ENCODE assay signal across 12 cellular contexts in the genomic region with DNA sequence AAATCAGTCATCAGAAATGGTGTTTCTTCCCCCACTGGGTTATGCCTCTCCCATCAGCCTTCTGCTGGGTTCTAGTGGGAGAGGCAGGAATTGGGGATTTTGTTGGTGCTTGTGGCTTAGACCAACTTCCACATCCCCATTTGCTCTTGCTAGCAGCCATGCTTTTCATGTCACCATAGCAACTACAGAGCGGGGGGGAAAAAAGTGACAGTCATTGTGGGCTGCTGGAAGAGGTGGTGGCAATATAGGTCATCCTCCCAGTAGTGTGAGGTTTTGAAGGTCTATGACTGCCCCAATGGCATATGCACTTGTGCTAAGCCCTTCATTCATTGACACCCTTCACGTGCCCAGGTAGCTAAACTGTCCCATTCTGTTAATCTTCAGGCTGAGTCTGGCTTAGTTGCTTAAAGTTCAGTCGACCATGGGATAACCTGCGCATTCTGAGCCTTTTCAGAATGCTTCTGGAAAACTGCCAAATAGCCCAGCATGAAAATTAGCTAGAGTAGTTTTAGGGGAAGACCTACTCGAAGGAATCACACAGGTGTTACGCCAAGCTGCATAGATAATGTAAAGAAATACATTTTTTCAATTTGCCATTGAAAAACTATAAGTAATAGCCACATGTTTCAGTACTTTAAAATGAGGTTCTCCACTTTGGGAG. TPM values are rescaled to one million over a fixed set of nuclear protein-coding genes. Genes with fewer than 3 reads are reported as not detected.
DNase-seq lines count a peak whose midpoint lies in the region; ATAC-seq, FAIRE-seq and TF ChIP-seq lines count a peak whose summit lies in the region.
"Had no signal": no experiment of that assay in that cellular context is flagged by ENCODE, and none has a peak within 500 bp of the region (broad histone marks: within the 10 kb centered on the region; RNA-seq: fewer than 3 reads in every experiment).

No MANE protein-coding gene starts in this region.

- ATAC-seq in activated CD8-positive, alpha-beta T cell treated with anti-CD3 and anti-CD28 coated beads, Interleukin-2, amount 10 ng/mL, durations not matched to agents 7 days and 5 days = peak; percentile 47
- no peak for ATAC-seq in GM21717 (IDR thresholded peaks at IDR 0.05; ENCODE audit: unreplicated experiment)
- ATAC-seq: esophagus mucosa had no signal

- POLR2A ChIA-PET in activated CD4-positive, alpha-beta memory T cell treated with anti-CD3 and anti-CD28 coated beads for 36 hours (lab: Charles Lee) = no interaction called here
- POLR2A ChIA-PET in activated CD4-positive, alpha-beta memory T cell treated with anti-CD3 and anti-CD28 coated beads, Interleukin-2, amount 10 ng/mL, durations not matched to agents 7 days and 5 days (lab: Charles Lee) = no interaction called here
- POLR2A ChIA-PET in activated CD8-positive, alpha-beta T cell treated with anti-CD3 and anti-CD28 coated beads, Interleukin-2, amount 10 ng/mL, durations not matched to agents 7 days and 5 days (lab: Charles Lee) = no interaction called here

- peak; percentile 28 for DNase-seq in activated CD4-positive, alpha-beta memory T cell treated with anti-CD3 and anti-CD28 coated beads for 36 hours
- no peak for DNase-seq in activated CD4-positive, alpha-beta memory T cell treated with anti-CD3 and anti-CD28 coated beads, Interleukin-2, amount 10 ng/mL, durations not matched to agents 7 days and 5 days
- DNase-seq in KBM-7 (peak; percentile 82), thyroid gland (peak; percentile 20 to 29), GM12892 (ENCODE audit: insufficient read length) (no peak), NCI-H1930 (lab: John Stamatoyannopoulos, UW) (no peak)
- no peak for DNase-seq in activated CD8-positive, alpha-beta T cell treated with anti-CD3 and anti-CD28 coated beads, Interleukin-2, amount 10 ng/mL, durations not matched to agents 7 days and 5 days

- no peaks in the 10 kb centered on the region for H3K27me3 Mint-ChIP-seq in activated CD4-positive, alpha-beta memory T cell treated with anti-CD3 and anti-CD28 coated beads for 36 hours
- H3K27me3 Mint-ChIP-seq in activated CD4-positive, alpha-beta memory T cell treated with anti-CD3 and anti-CD28 coated beads, Interleukin-2, amount 10 ng/mL, durations not matched to agents 7 days and 5 days = no peaks in the 10 kb centered on the region
- no peaks in the 10 kb centered on the region for H3K27me3 Mint-ChIP-seq in activated CD8-positive, alpha-beta T cell treated with anti-CD3 and anti-CD28 coated beads, Interleukin-2, amount 10 ng/mL, durations not matched to agents 7 days and 5 days (ENCODE audit: low read depth)

- TF ChIP-seq CTCF in thyroid gland (IDR thresholded peaks at IDR 0.05) = no peak

- no peaks in the 10 kb centered on the region for H3K36me3 Mint-ChIP-seq in activated CD4-positive, alpha-beta memory T cell treated with anti-CD3 and anti-CD28 coated beads for 36 hours
- H3K36me3 Mint-ChIP-seq in activated CD4-positive, alpha-beta memory T cell treated with anti-CD3 and anti-CD28 coated beads, Interleukin-2, amount 10 ng/mL, durations not matched to agents 7 days and 5 days (ENCODE audit: low read depth) = no peaks in the 10 kb centered on the region
- H3K36me3 Mint-ChIP-seq in activated CD8-positive, alpha-beta T cell treated with anti-CD3 and anti-CD28 coated beads, Interleukin-2, amount 10 ng/mL, durations not matched to agents 7 days and 5 days (ENCODE audit: low read depth) = no peaks in the 10 kb centered on the region

- H3K27ac ChIP-seq in thyroid gland = no peak overlapping the region

- no peak overlapping the region for H3K4me3 ChIP-seq in thyroid gland (replicated peaks in 1 of 3)

- FAIRE-seq in GM12892 (lab: Jason Lieb, UNC) = no peak
- FAIRE-seq: GM18507, TTC549, urothelium cell line had no signal

- CTCF ChIA-PET in activated CD4-positive, alpha-beta memory T cell treated with anti-CD3 and anti-CD28 coated beads for 36 hours (lab: Charles Lee) = no interaction called here
- CTCF ChIA-PET in activated CD4-positive, alpha-beta memory T cell treated with anti-CD3 and anti-CD28 coated beads, Interleukin-2, amount 10 ng/mL, durations not matched to agents 7 days and 5 days (lab: Charles Lee) = interaction anchor here (0.7 kb wide), 1 partner anchor 11 kb away, joined by 3 read pairs; no protein-coding TSS in a partner anchor
- CTCF ChIA-PET in activated CD8-positive, alpha-beta T cell treated with anti-CD3 and anti-CD28 coated beads, Interleukin-2, amount 10 ng/mL, durations not matched to agents 7 days and 5 days (lab: Charles Lee) = no interaction called here

- no peaks in the 10 kb centered on the region for H3K9me3 Mint-ChIP-seq in activated CD4-positive, alpha-beta memory T cell treated with anti-CD3 and anti-CD28 coated beads for 36 hours
- H3K9me3 Mint-ChIP-seq in activated CD4-positive, alpha-beta memory T cell treated with anti-CD3 and anti-CD28 coated beads, Interleukin-2, amount 10 ng/mL, durations not matched to agents 7 days and 5 days = no peaks in the 10 kb centered on the region
- no peaks in the 10 kb centered on the region for H3K9me3 Mint-ChIP-seq in activated CD8-positive, alpha-beta T cell treated with anti-CD3 and anti-CD28 coated beads, Interleukin-2, amount 10 ng/mL, durations not matched to agents 7 days and 5 days (ENCODE audit: insufficient read depth)

- H3K4me3 Mint-ChIP-seq in activated CD4-positive, alpha-beta memory T cell treated with anti-CD3 and anti-CD28 coated beads for 36 hours = no peak overlapping the region
- H3K4me3 Mint-ChIP-seq in activated CD4-positive, alpha-beta memory T cell treated with anti-CD3 and anti-CD28 coated beads, Interleukin-2, amount 10 ng/mL, durations not matched to agents 7 days and 5 days = no peak overlapping the region
- no peak overlapping the region for H3K4me3 Mint-ChIP-seq in activated CD8-positive, alpha-beta T cell treated with anti-CD3 and anti-CD28 coated beads, Interleukin-2, amount 10 ng/mL, durations not matched to agents 7 days and 5 days

- in situ Hi-C loops in KBM-7 (cut with MboI; ENCODE audit: low pct_unique_long_range_greater_than_20kb, low sequenced_read_pairs) = no loop called here

- H3K36me3 ChIP-seq in thyroid gland = no peaks in the 10 kb centered on the region

- no peaks in the 10 kb centered on the region for H3K9me3 ChIP-seq in thyroid gland

- intact Hi-C loops in activated CD4-positive, alpha-beta memory T cell treated with anti-CD3 and anti-CD28 coated beads for 36 hours (cut with micrococcal nuclease) = no loop called here
- intact Hi-C loops in thyroid gland (cut with DNase I) = no loop called here

- H3K4me1 ChIP-seq in thyroid gland = peaks cover 49 to 51% of the 10 kb centered on the region in 2 donors

- no peak overlapping the region for H3K27ac Mint-ChIP-seq in activated CD4-positive, alpha-beta memory T cell treated with anti-CD3 and anti-CD28 coated beads for 36 hours
- H3K27ac Mint-ChIP-seq in activated CD4-positive, alpha-beta memory T cell treated with anti-CD3 and anti-CD28 coated beads, Interleukin-2, amount 10 ng/mL, durations not matched to agents 7 days and 5 days = no peak overlapping the region
- no peak overlapping the region for H3K27ac Mint-ChIP-seq in activated CD8-positive, alpha-beta T cell treated with anti-CD3 and anti-CD28 coated beads, Interleukin-2, amount 10 ng/mL, durations not matched to agents 7 days and 5 days

- no peaks in the 10 kb centered on the region for H3K27me3 ChIP-seq in thyroid gland

- WGBS in thyroid gland, 2 donors = 46 to 52% methylated on average over 6 of the region's 6 CpGs

- peaks cover 15% of the 10 kb centered on the region for H3K4me1 Mint-ChIP-seq in activated CD4-positive, alpha-beta memory T cell treated with anti-CD3 and anti-CD28 coated beads for 36 hours (ENCODE audit: low read depth)
- peaks cover 9% of the 10 kb centered on the region for H3K4me1 Mint-ChIP-seq in activated CD4-positive, alpha-beta memory T cell treated with anti-CD3 and anti-CD28 coated beads, Interleukin-2, amount 10 ng/mL, durations not matched to agents 7 days and 5 days
- peaks cover 4% of the 10 kb centered on the region for H3K4me1 Mint-ChIP-seq in activated CD8-positive, alpha-beta T cell treated with anti-CD3 and anti-CD28 coated beads, Interleukin-2, amount 10 ng/mL, durations not matched to agents 7 days and 5 days (ENCODE audit: low read depth)

- TF ChIP-seq POLR2A in thyroid gland (IDR thresholded peaks at IDR 0.05) = no peak
- no peak for TF ChIP-seq POLR2A in GM12892 (IDR thresholded peaks at IDR 0.05; ENCODE audit: low read depth, low read length)

RNA-seq across cellular contexts. Expression of gene ZNF326, which starts 53.7 kb away (rescaled TPM):
- 10 to 100 TPM; 17.2 to 17.3 TPM for total RNA-seq in activated CD4-positive, alpha-beta memory T cell treated with anti-CD3 and anti-CD28 coated beads for 36 hours
- 10 to 100 TPM; 14.9 to 15.5 TPM for total RNA-seq in activated CD4-positive, alpha-beta memory T cell treated with anti-CD3 and anti-CD28 coated beads, Interleukin-2, amount 10 ng/mL, durations not matched to agents 7 days and 5 days
- total RNA-seq in activated CD8-positive, alpha-beta T cell treated with anti-CD3 and anti-CD28 coated beads, Interleukin-2, amount 10 ng/mL, durations not matched to agents 7 days and 5 days = 10 to 100 TPM; 18.1 TPM
- 10 to 100 TPM; 19.5 to 34.2 (median 21.5) TPM for total RNA-seq in thyroid gland
- 18.1 TPM for polyA plus RNA-seq in GM12892 (2012; ENCODE audit: missing spikeins)

Comparison
In these comparisons a context has a peak if more than half of its experiments do, and no peak if none do; other contexts are left out.
1. DNase-seq: peak in activated CD4-positive, alpha-beta memory T cell treated with anti-CD3 and anti-CD28 coated beads for 36 hours (single experiment), KBM-7 (single experiment) and thyroid gland (2 of 2); none in activated CD4-positive, alpha-beta memory T cell treated with anti-CD3 and anti-CD28 coated beads, Interleukin-2, amount 10 ng/mL, durations not matched to agents 7 days and 5 days (single experiment), activated CD8-positive, alpha-beta T cell treated with anti-CD3 and anti-CD28 coated beads, Interleukin-2, amount 10 ng/mL, durations not matched to agents 7 days and 5 days (single experiment), GM12892 (single experiment) and NCI-H1930 (0 of 2).